ENCODE assay signal across 1 cellular context in the genomic region with DNA sequence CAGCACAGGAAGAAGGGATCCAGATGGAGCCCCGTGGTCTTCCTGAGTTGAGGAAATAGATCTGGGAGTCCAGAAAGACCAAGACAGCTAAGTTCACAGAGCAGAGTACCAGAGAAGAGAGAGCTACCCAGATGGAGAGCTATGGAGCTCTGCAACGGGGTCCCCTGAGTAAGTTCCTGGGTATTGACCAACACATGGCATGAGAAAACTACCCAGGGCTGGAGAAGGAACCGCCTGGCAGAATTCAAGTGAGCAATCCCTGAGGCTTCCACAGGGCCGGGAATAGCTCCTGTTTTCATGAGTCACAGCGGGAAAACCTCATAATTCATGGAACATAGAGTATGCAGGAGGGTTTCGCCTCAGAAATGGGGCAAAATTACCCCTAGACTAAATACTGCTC.
TF ChIP-seq lines count a peak whose summit lies in the region.

No MANE protein-coding gene starts in this region.

TF ChIP-seq in IMR-90, 13 proteins besides CTCF, POLR2A, EP300 and RAD21:
- TF ChIP-seq FOS (IDR thresholded peaks at IDR 0.05; ENCODE audit: low read depth, low read length) (peak; percentile 60), MAZ (IDR thresholded peaks at IDR 0.05; ENCODE audit: borderline replicate concordance, low read depth, low read length) (no peak), CEBPB (IDR thresholded peaks at IDR 0.05; ENCODE audit: low read depth, low read length) (peak; percentile 75)
